2 cellular contexts compared by ENCODE assay signal in the genomic region with DNA sequence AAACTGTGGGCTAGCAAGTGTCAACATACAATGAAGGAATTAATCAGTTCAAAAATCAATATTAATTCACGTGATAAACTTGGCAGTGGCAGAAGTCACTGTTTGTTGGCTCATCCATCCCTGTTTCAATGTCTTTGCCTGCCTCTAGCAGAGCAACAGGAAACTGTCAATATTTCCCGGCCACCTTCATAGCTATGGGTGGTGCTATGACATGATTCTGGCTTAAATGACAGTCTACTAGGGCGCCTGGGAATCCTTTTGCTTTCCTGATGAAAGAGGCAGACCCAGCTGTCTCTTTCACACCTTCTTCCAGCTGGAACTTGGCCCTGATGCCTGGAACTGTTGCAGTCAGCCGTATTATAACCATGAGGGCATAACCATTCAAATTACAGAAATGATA.
TF ChIP-seq lines count a peak whose summit lies in the region.

No MANE protein-coding gene starts in this region.

TF ChIP-seq in liver, 16 proteins besides CTCF, POLR2A, EP300 and RAD21 (continued from another document):
- TF ChIP-seq, protein P1, sequence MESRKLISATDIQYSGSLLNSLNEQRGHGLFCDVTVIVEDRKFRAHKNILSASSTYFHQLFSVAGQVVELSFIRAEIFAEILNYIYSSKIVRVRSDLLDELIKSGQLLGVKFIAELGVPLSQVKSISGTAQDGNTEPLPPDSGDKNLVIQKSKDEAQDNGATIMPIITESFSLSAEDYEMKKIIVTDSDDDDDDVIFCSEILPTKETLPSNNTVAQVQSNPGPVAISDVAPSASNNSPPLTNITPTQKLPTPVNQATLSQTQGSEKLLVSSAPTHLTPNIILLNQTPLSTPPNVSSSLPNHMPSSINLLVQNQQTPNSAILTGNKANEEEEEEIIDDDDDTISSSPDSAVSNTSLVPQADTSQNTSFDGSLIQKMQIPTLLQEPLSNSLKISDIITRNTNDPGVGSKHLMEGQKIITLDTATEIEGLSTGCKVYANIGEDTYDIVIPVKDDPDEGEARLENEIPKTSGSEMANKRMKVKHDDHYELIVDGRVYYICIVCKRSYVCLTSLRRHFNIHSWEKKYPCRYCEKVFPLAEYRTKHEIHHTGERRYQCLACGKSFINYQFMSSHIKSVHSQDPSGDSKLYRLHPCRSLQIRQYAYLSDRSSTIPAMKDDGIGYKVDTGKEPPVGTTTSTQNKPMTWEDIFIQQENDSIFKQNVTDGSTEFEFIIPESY (IDR thresholded peaks at IDR 0.05) = no peak
- peak in 1 of 2 donors; percentile 49 for TF ChIP-seq RXRA (IDR thresholded peaks at IDR 0.05)
- no peak for TF ChIP-seq EGR1 (IDR thresholded peaks at IDR 0.05; ENCODE audit: low read depth in 2 of 2)
- TF ChIP-seq HNF4A (conservative IDR thresholded peaks at IDR 0.05) = peak; percentile 21 to 40
- no peak for TF ChIP-seq NR2F2 (IDR thresholded peaks at IDR 0.05)
- peak; percentile 50 for TF ChIP-seq YY1 (IDR thresholded peaks at IDR 0.05)
- TF ChIP-seq GABPA (IDR thresholded peaks at IDR 0.05 in 1 of 2, conservative IDR thresholded peaks at IDR 0.05 in 1 of 2) = peak; percentile 69 to 75
- no peak for TF ChIP-seq JUND (IDR thresholded peaks at IDR 0.05)
- TF ChIP-seq, protein P2, sequence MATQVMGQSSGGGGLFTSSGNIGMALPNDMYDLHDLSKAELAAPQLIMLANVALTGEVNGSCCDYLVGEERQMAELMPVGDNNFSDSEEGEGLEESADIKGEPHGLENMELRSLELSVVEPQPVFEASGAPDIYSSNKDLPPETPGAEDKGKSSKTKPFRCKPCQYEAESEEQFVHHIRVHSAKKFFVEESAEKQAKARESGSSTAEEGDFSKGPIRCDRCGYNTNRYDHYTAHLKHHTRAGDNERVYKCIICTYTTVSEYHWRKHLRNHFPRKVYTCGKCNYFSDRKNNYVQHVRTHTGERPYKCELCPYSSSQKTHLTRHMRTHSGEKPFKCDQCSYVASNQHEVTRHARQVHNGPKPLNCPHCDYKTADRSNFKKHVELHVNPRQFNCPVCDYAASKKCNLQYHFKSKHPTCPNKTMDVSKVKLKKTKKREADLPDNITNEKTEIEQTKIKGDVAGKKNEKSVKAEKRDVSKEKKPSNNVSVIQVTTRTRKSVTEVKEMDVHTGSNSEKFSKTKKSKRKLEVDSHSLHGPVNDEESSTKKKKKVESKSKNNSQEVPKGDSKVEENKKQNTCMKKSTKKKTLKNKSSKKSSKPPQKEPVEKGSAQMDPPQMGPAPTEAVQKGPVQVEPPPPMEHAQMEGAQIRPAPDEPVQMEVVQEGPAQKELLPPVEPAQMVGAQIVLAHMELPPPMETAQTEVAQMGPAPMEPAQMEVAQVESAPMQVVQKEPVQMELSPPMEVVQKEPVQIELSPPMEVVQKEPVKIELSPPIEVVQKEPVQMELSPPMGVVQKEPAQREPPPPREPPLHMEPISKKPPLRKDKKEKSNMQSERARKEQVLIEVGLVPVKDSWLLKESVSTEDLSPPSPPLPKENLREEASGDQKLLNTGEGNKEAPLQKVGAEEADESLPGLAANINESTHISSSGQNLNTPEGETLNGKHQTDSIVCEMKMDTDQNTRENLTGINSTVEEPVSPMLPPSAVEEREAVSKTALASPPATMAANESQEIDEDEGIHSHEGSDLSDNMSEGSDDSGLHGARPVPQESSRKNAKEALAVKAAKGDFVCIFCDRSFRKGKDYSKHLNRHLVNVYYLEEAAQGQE (IDR thresholded peaks at IDR 0.05) = no peak
- TF ChIP-seq HNF4G (IDR thresholded peaks at IDR 0.05) = no peak
- TF ChIP-seq, protein P3, sequence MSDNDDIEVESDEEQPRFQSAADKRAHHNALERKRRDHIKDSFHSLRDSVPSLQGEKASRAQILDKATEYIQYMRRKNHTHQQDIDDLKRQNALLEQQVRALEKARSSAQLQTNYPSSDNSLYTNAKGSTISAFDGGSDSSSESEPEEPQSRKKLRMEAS (IDR thresholded peaks at IDR 0.05) = no peak
- no peak for TF ChIP-seq TAF1 (conservative IDR thresholded peaks at IDR 0.05)

TF ChIP-seq in HepG2, 621 proteins besides CTCF, POLR2A, EP300 and RAD21 (continued from another document):
- TF ChIP-seq, protein P4, sequence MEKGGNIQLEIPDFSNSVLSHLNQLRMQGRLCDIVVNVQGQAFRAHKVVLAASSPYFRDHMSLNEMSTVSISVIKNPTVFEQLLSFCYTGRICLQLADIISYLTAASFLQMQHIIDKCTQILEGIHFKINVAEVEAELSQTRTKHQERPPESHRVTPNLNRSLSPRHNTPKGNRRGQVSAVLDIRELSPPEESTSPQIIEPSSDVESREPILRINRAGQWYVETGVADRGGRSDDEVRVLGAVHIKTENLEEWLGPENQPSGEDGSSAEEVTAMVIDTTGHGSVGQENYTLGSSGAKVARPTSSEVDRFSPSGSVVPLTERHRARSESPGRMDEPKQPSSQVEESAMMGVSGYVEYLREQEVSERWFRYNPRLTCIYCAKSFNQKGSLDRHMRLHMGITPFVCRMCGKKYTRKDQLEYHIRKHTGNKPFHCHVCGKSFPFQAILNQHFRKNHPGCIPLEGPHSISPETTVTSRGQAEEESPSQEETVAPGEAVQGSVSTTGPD (CRISPR knock-in tag; IDR thresholded peaks at IDR 0.05) = no peak
- TF ChIP-seq ZNF605 (CRISPR knock-in tag; IDR thresholded peaks at IDR 0.05) = no peak
- no peak for TF ChIP-seq ZNF7 (CRISPR knock-in tag; IDR thresholded peaks at IDR 0.05)
- no peak for TF ChIP-seq ZNF383 (CRISPR knock-in tag; IDR thresholded peaks at IDR 0.05; ENCODE audit: borderline replicate concordance)
- no peak for TF ChIP-seq ZNF749 (CRISPR knock-in tag; IDR thresholded peaks at IDR 0.05; ENCODE audit: borderline replicate concordance)
- no peak for TF ChIP-seq ZNF441 (CRISPR knock-in tag; IDR thresholded peaks at IDR 0.05; ENCODE audit: borderline replicate concordance)
- TF ChIP-seq MZF1 (CRISPR knock-in tag; IDR thresholded peaks at IDR 0.05; ENCODE audit: borderline replicate concordance) = no peak
- no peak for TF ChIP-seq THAP11 (CRISPR knock-in tag; IDR thresholded peaks at IDR 0.05)
- TF ChIP-seq FOXA1 (IDR thresholded peaks at IDR 0.05) = no peak
- no peak for TF ChIP-seq FOXA1 (CRISPR knock-in tag; IDR thresholded peaks at IDR 0.05)
- TF ChIP-seq ZNF550 (CRISPR knock-in tag; IDR thresholded peaks at IDR 0.05; ENCODE audit: borderline replicate concordance) = no peak
TF ChIP-seq in HepG2: peak in this region for 0.
